19 cellular contexts compared by ENCODE assay signal in the genomic region with DNA sequence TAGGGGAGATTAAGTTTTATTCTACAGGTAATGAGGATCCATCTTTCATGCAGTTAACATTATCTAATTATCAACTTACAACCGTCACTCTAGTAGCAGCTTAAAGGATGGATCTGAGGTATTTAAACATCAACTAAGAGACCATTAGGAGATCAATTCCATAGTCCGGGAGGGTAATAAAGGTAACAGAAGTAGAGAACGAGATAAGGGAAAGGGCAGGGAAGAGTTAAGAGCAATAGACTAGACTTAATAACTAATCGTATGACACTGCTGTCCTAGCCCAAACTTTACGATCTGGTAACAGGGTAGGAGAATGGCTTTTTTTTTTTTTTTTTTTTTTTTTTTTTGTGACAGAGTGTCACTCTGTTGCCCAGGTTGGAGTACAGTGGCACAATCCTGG. TPM values are rescaled to one million over a fixed set of nuclear protein-coding genes. Genes with fewer than 3 reads are reported as not detected.
DNase-seq lines count a peak whose midpoint lies in the region; ATAC-seq and TF ChIP-seq lines count a peak whose summit lies in the region.
"Had no signal": no experiment of that assay in that cellular context is flagged by ENCODE, and none has a peak within 500 bp of the region (broad histone marks: within the 10 kb centered on the region; RNA-seq: fewer than 3 reads in every experiment).

No MANE protein-coding gene starts in this region.

- no peaks in the 10 kb centered on the region for H3K27me3 Mint-ChIP-seq in CD4-positive, alpha-beta memory T cell

- no peaks in the 10 kb centered on the region for H3K27me3 ChIP-seq in CD4-positive, alpha-beta memory T cell (ENCODE audit: insufficient read depth, low read length)
- no peaks in the 10 kb centered on the region for H3K27me3 ChIP-seq in dorsolateral prefrontal cortex
- H3K27me3 ChIP-seq: BLaER1 treated with 17β-estradiol and CSF1 and Interleukin-3, amounts not matched to agents 10 nM and 100 nM; SJCRH30 had no signal

- CTCF ChIA-PET in CD4-positive, alpha-beta memory T cell (lab: Charles Lee; ENCODE audit: partially characterized antibody): no interaction called here

- no peaks in the 10 kb centered on the region for H3K9me3 ChIP-seq in CD4-positive, alpha-beta memory T cell (ENCODE audit: control insufficient read depth in 1 of 2, low read length in 2 of 2)
- H3K9me3 ChIP-seq: BLaER1 treated with 17β-estradiol and CSF1 and Interleukin-3, amounts not matched to agents 10 nM and 100 nM; Caco-2; SJCRH30 had no signal

- no peak overlapping the region for H3K27ac ChIP-seq in CD4-positive, alpha-beta memory T cell (ENCODE audit: low read depth, low read length)
- peak overlapping the region in 38 of 59 donors; percentile 13 to 86 (median 70) for H3K27ac ChIP-seq in dorsolateral prefrontal cortex
- H3K27ac ChIP-seq: BLaER1 treated with 17β-estradiol and CSF1 and Interleukin-3, amounts not matched to agents 10 nM and 100 nM; GM23248; HL-60; SJCRH30 had no signal

- TF ChIP-seq CTCF in dorsolateral prefrontal cortex (IDR thresholded peaks at IDR 0.05 in 54 of 56, conservative IDR thresholded peaks at IDR 0.05 in 2 of 56; ENCODE audit: low read depth in 1 of 56, partially characterized antibody in 56 of 56): no peak

- no peak overlapping the region for H3K4me3 Mint-ChIP-seq in CD4-positive, alpha-beta memory T cell
- no peak overlapping the region for H3K4me3 Mint-ChIP-seq in stimulated activated effector memory CD8-positive, alpha-beta T cell treated with anti-CD3 and anti-CD28 coated beads, Interleukin-12 subunit alpha, Interleukin-12 subunit beta, amount 100 ng/mL, for 72 hours

- peaks cover 25 to 44% of the 10 kb centered on the region in 2 donors for H3K36me3 Mint-ChIP-seq in CD4-positive, alpha-beta memory T cell
- peaks cover 42% of the 10 kb centered on the region for H3K36me3 Mint-ChIP-seq in stimulated activated effector memory CD8-positive, alpha-beta T cell treated with anti-CD3 and anti-CD28 coated beads, Interleukin-12 subunit alpha, Interleukin-12 subunit beta, amount 100 ng/mL, for 72 hours

- peak overlapping the region in 5 of 7 donors; percentile 1 to 78 (median 39) for H3K27ac Mint-ChIP-seq in CD4-positive, alpha-beta memory T cell
- peak overlapping the region; percentile 17 for H3K27ac Mint-ChIP-seq in stimulated activated effector memory CD8-positive, alpha-beta T cell treated with anti-CD3 and anti-CD28 coated beads, Interleukin-12 subunit alpha, Interleukin-12 subunit beta, amount 100 ng/mL, for 72 hours

- no peak for DNase-seq in CD4-positive, alpha-beta memory T cell
- DNase-seq in NCI-H82 (lab: John Stamatoyannopoulos, UW) (peak; percentile 95), dorsolateral prefrontal cortex (no peak), NCI-H146 treated with DMSO at 0.1 percent for 48 hours (lab: John Stamatoyannopoulos, UW; ENCODE audit: unreplicated experiment) (no peak), NCI-H774 (lab: John Stamatoyannopoulos, UW) (no peak), DMS53 treated with DMSO at 0.1 percent for 48 hours (lab: John Stamatoyannopoulos, UW; ENCODE audit: unreplicated experiment) (no peak)
- no peak for DNase-seq in stimulated activated effector memory CD8-positive, alpha-beta T cell treated with anti-CD3 and anti-CD28 coated beads, Interleukin-12 subunit alpha, Interleukin-12 subunit beta, amount 100 ng/mL, for 72 hours (ENCODE audit: low spot score in 2 of 2)
- DNase-seq: DMS79; GM23248; NCI-H1436 treated with DMSO at 0.1 percent for 48 hours; NCI-H2081 treated with DMSO at 0.1 percent for 48 hours; NCI-H524 treated with DMSO at 0.1 percent for 48 hours; NK-92 treated with Interleukin-12 subunit alpha and Interleukin-12 subunit beta, amount 100 ng/mL, for 24 hours; RPMI8226; SJCRH30 had no signal

- intact Hi-C loops in CD4-positive, alpha-beta memory T cell (cut with micrococcal nuclease): no loop called here
- intact Hi-C loops in dorsolateral prefrontal cortex (cut with DNase I): no loop called here

- POLR2A ChIA-PET in CD4-positive, alpha-beta memory T cell (lab: Charles Lee; ENCODE audit: partially characterized antibody): no interaction called here

- ATAC-seq in stimulated activated effector memory CD8-positive, alpha-beta T cell treated with anti-CD3 and anti-CD28 coated beads, Interleukin-12 subunit alpha, Interleukin-12 subunit beta, amount 100 ng/mL, for 72 hours: no peak

- H3K36me3 ChIP-seq in CD4-positive, alpha-beta memory T cell (ENCODE audit: insufficient read depth, low read length): peaks cover 29% of the 10 kb centered on the region

- H3K4me1 ChIP-seq in CD4-positive, alpha-beta memory T cell (ENCODE audit: insufficient read depth, low read length): no peaks in the 10 kb centered on the region
- H3K4me1 ChIP-seq: Caco-2, SJCRH30 had no signal

- H3K4me3 ChIP-seq in CD4-positive, alpha-beta memory T cell (ENCODE audit: low read length in 2 of 2): no peak overlapping the region
- no peak overlapping the region for H3K4me3 ChIP-seq in dorsolateral prefrontal cortex
- H3K4me3 ChIP-seq: BLaER1 treated with 17β-estradiol and CSF1 and Interleukin-3, amounts not matched to agents 10 nM and 100 nM; GM12878; GM23248; SJCRH30 had no signal

- H3K4me1 Mint-ChIP-seq in CD4-positive, alpha-beta memory T cell: peaks cover 0 to 8% (median 5%) of the 10 kb centered on the region in 4 donors
- H3K4me1 Mint-ChIP-seq in stimulated activated effector memory CD8-positive, alpha-beta T cell treated with anti-CD3 and anti-CD28 coated beads, Interleukin-12 subunit alpha, Interleukin-12 subunit beta, amount 100 ng/mL, for 72 hours: no peaks in the 10 kb centered on the region

- no peaks in the 10 kb centered on the region for H3K9me3 Mint-ChIP-seq in CD4-positive, alpha-beta memory T cell
- no peaks in the 10 kb centered on the region for H3K9me3 Mint-ChIP-seq in stimulated activated effector memory CD8-positive, alpha-beta T cell treated with anti-CD3 and anti-CD28 coated beads, Interleukin-12 subunit alpha, Interleukin-12 subunit beta, amount 100 ng/mL, for 72 hours

RNA-seq across cellular contexts. Expression of gene CCDC17, which starts 19.5 kb away (rescaled TPM):
- 1 to 10 TPM; 7.6 to 8.3 TPM for total RNA-seq in CD4-positive, alpha-beta memory T cell
- polyA plus RNA-seq in CD4-positive, alpha-beta memory T cell: under 1 TPM in 1 of 2 donors, not detected in 1; 0.25 TPM
- total RNA-seq in dorsolateral prefrontal cortex: 1 to 10 TPM in 110 of 120 experiments, under 1 TPM in 10; 0.59 to 6.5 (median 2.2) TPM

RNA-seq across cellular contexts. Expression of gene GPBP1L1, which starts 43.0 kb away (rescaled TPM):
- total RNA-seq in CD4-positive, alpha-beta memory T cell: 100 to 1,000 TPM; 175 to 187 TPM
- polyA plus RNA-seq in CD4-positive, alpha-beta memory T cell: 100 to 1,000 TPM in 1 of 2 donors, 10 to 100 TPM in 1; 88.8 to 147 TPM
- 100 to 1,000 TPM in 10 of 120 experiments, 10 to 100 TPM in 110; 67.0 to 120 (median 87.2) TPM for total RNA-seq in dorsolateral prefrontal cortex

RNA-seq across cellular contexts. Expression of gene TMEM69, which starts 44.6 kb away (rescaled TPM):
- total RNA-seq in CD4-positive, alpha-beta memory T cell: 10 to 100 TPM; 26.1 to 26.7 TPM
- polyA plus RNA-seq in CD4-positive, alpha-beta memory T cell: 10 to 100 TPM; 36.1 to 42.5 TPM
- total RNA-seq in dorsolateral prefrontal cortex: 10 to 100 TPM; 10.8 to 25.2 (median 17.7) TPM

RNA-seq across cellular contexts. Expression of gene NASP, which starts 59.5 kb away (rescaled TPM):
- total RNA-seq in CD4-positive, alpha-beta memory T cell: 10 to 100 TPM; 93.7 to 93.9 TPM
- polyA plus RNA-seq in CD4-positive, alpha-beta memory T cell: 10 to 100 TPM; 57.1 to 87.1 TPM
- 100 to 1,000 TPM in 41 of 120 experiments, 10 to 100 TPM in 79; 47.7 to 170 (median 91.5) TPM for total RNA-seq in dorsolateral prefrontal cortex
